In genomic region chr18:56388571-56388970, GRCh38 we compare ENCODE assay signal across 13 cellular contexts.
DNase-seq lines count a peak whose midpoint lies in the region; ATAC-seq and TF ChIP-seq lines count a peak whose summit lies in the region.
"Had no signal": no experiment of that assay in that cellular context is flagged by ENCODE, and none has a peak within 500 bp of the region (broad histone marks: within the 10 kb centered on the region; RNA-seq: fewer than 3 reads in every experiment).

No MANE protein-coding gene starts in this region.

- H3K4me1 Mint-ChIP-seq in stimulated activated effector memory CD8-positive, alpha-beta T cell treated with anti-CD3 and anti-CD28 coated beads, Interleukin-12 subunit alpha, Interleukin-12 subunit beta, amount 100 ng/mL, for 72 hours, result no peaks in the 10 kb centered on the region
- H3K4me1 Mint-ChIP-seq in immature natural killer cell, result no peaks in the 10 kb centered on the region
- H3K4me1 Mint-ChIP-seq: CD4-positive, alpha-beta memory T cell had no signal

- DNase-seq in AG04449 (ENCODE audit: low read depth, low spot score) (peak; percentile 21), DMS79 treated with DMSO at 0.1 percent for 48 hours (lab: John Stamatoyannopoulos, UW) (peak; percentile 30), dermis blood vessel endothelial cell (peak; percentile 71), renal cortical epithelial cell (ENCODE audit: low read depth) (peak; percentile 11), immature natural killer cell (no peak)
- no peak for DNase-seq in stimulated activated effector memory CD8-positive, alpha-beta T cell treated with anti-CD3 and anti-CD28 coated beads, Interleukin-12 subunit alpha, Interleukin-12 subunit beta, amount 100 ng/mL, for 72 hours (ENCODE audit: low spot score in 2 of 2)
- DNase-seq: BE2C; CD4-positive, alpha-beta memory T cell; COR-L47; DMS153; GF-D8 had no signal

- ATAC-seq in stimulated activated effector memory CD8-positive, alpha-beta T cell treated with anti-CD3 and anti-CD28 coated beads, Interleukin-12 subunit alpha, Interleukin-12 subunit beta, amount 100 ng/mL, for 72 hours, result no peak
- ATAC-seq in HG02981 (IDR thresholded peaks at IDR 0.05; ENCODE audit: unreplicated experiment), result no peak

- H3K4me3 Mint-ChIP-seq in stimulated activated effector memory CD8-positive, alpha-beta T cell treated with anti-CD3 and anti-CD28 coated beads, Interleukin-12 subunit alpha, Interleukin-12 subunit beta, amount 100 ng/mL, for 72 hours, result no peak overlapping the region
- H3K4me3 Mint-ChIP-seq in immature natural killer cell, result no peak overlapping the region
- H3K4me3 Mint-ChIP-seq: CD4-positive, alpha-beta memory T cell had no signal

- peaks cover 0 to 2% (median 0%) of the 10 kb centered on the region in 3 donors for H3K27me3 Mint-ChIP-seq in immature natural killer cell (ENCODE audit: low read depth in 3 of 3)
- H3K27me3 Mint-ChIP-seq: CD4-positive, alpha-beta memory T cell had no signal

- peaks cover 5% of the 10 kb centered on the region for H3K9me3 Mint-ChIP-seq in stimulated activated effector memory CD8-positive, alpha-beta T cell treated with anti-CD3 and anti-CD28 coated beads, Interleukin-12 subunit alpha, Interleukin-12 subunit beta, amount 100 ng/mL, for 72 hours
- H3K9me3 Mint-ChIP-seq in immature natural killer cell, result peaks cover 0 to 3% (median 0%) of the 10 kb centered on the region in 6 donors

- H3K27ac Mint-ChIP-seq in stimulated activated effector memory CD8-positive, alpha-beta T cell treated with anti-CD3 and anti-CD28 coated beads, Interleukin-12 subunit alpha, Interleukin-12 subunit beta, amount 100 ng/mL, for 72 hours, result no peak overlapping the region
- H3K27ac Mint-ChIP-seq in immature natural killer cell, result no peak overlapping the region
- H3K27ac Mint-ChIP-seq: CD4-positive, alpha-beta memory T cell had no signal

- TF ChIP-seq CTCF in AG04449 (IDR thresholded peaks at IDR 0.05; ENCODE audit: insufficient read depth, low read length, missing control alignments), result no peak

- H3K36me3 Mint-ChIP-seq in stimulated activated effector memory CD8-positive, alpha-beta T cell treated with anti-CD3 and anti-CD28 coated beads, Interleukin-12 subunit alpha, Interleukin-12 subunit beta, amount 100 ng/mL, for 72 hours, result no peaks in the 10 kb centered on the region
- no peaks in the 10 kb centered on the region for H3K36me3 Mint-ChIP-seq in immature natural killer cell
- H3K36me3 Mint-ChIP-seq: CD4-positive, alpha-beta memory T cell had no signal

- H3K4me3 ChIP-seq in AG04449 (ENCODE audit: low read depth, low read length), result no peak overlapping the region
- H3K4me3 ChIP-seq: HAP-1 had no signal

- POLR2A ChIA-PET in AG04449 (lab: Yijun Ruan, JAX), result no interaction called here

- CTCF ChIA-PET in AG04449 (lab: Yijun Ruan, JAX), result no interaction called here

Comparison
In these comparisons a context has a peak if more than half of its experiments do, and no peak if none do; other contexts are left out.
1. DNase-seq: peak in AG04449 (single experiment), DMS79 treated with DMSO at 0.1 percent for 48 hours (single experiment), dermis blood vessel endothelial cell (single experiment) and renal cortical epithelial cell (single experiment); none in stimulated activated effector memory CD8-positive, alpha-beta T cell treated with anti-CD3 and anti-CD28 coated beads, Interleukin-12 subunit alpha, Interleukin-12 subunit beta, amount 100 ng/mL, for 72 hours (0 of 2) and immature natural killer cell (0 of 3).